Comparison of ENCODE assay signal across 23 cellular contexts in the genomic region with DNA sequence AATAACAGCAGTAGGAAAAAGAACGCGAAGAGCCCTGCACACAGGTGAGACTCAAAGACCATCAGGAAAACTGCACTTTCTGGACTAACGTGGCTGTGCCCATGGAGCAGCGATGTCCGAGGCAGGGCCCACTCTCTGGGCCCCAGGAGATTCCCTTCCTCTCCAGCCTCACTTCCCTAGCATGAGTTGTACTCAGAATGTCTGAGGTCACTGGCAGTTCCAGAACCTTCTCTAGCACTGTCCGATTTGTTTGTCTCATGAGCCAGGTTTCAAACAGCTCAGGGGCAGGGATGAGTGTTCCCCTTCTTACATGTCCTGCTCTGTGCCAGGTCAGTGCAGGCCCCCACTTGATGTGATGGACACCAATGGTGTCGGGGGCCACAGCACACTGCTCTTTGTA.
DNase-seq lines count a peak whose midpoint lies in the region; ATAC-seq, FAIRE-seq and TF ChIP-seq lines count a peak whose summit lies in the region.
"Had no signal": no experiment of that assay in that cellular context is flagged by ENCODE, and none has a peak within 500 bp of the region (broad histone marks: within the 10 kb centered on the region; RNA-seq: fewer than 3 reads in every experiment).

No MANE protein-coding gene starts in this region.

- no peaks in the 10 kb centered on the region for H3K9me3 Mint-ChIP-seq in activated CD8-positive, alpha-beta memory T cell treated with anti-CD3 and anti-CD28 coated beads, Interleukin-2, amount 10 ng/mL, durations not matched to agents 7 days and 5 days (ENCODE audit: low read depth)
- H3K9me3 Mint-ChIP-seq in chondrocyte (ENCODE audit: low read depth) (peaks cover 29% of the 10 kb centered on the region), neural crest cell (no peaks in the 10 kb centered on the region)
- H3K9me3 Mint-ChIP-seq: CD4-positive, alpha-beta T cell had no signal

- TF ChIP-seq EP300 in suprapubic skin (IDR thresholded peaks at IDR 0.05) (no peak), HepG2 (IDR thresholded peaks at IDR 0.05; ENCODE audit: low read depth in 2 of 2, low read length in 2 of 2) (no peak), HepG2 (CRISPR knock-in tag; IDR thresholded peaks at IDR 0.05; ENCODE audit: borderline replicate concordance) (no peak)

- DNase-seq in activated CD8-positive, alpha-beta memory T cell treated with anti-CD3 and anti-CD28 coated beads, Interleukin-2, amount 10 ng/mL, durations not matched to agents 7 days and 5 days, result peak; percentile 8
- no peak for DNase-seq in activated CD8-positive, alpha-beta memory T cell treated with anti-CD3 and anti-CD28 coated beads, Interleukin-2, amount 50 U/mL, for 4 hours
- peak; percentile 50 for DNase-seq in chondrocyte (ENCODE audit: low spot score)
- no peak for DNase-seq in neural crest cell (ENCODE audit: low read depth, low spot score)
- DNase-seq in suprapubic skin (ENCODE audit: low spot score in 2 of 2), result peak; percentile 17 to 24
- DNase-seq in HuH-7 (ENCODE audit: low spot score), result no peak
- DNase-seq in HepG2 (ENCODE audit: low spot score), result no peak
- DNase-seq: AML-193; CD4-positive, alpha-beta T cell; GOT3; HFFc6; IMR-90 had no signal

- H3K9ac ChIP-seq in HepG2 (ENCODE audit: insufficient read depth, low read depth, low read length), result no peak overlapping the region

- no TSS peak for BruUV-seq in HepG2 (replicated peaks; lab: Mats Ljungman, UMichigan)

- H3K4me3 Mint-ChIP-seq in activated CD8-positive, alpha-beta memory T cell treated with anti-CD3 and anti-CD28 coated beads, Interleukin-2, amount 10 ng/mL, durations not matched to agents 7 days and 5 days, result no peak overlapping the region
- H3K4me3 Mint-ChIP-seq in chondrocyte (ENCODE audit: unreplicated experiment) (no peak overlapping the region), neural crest cell (no peak overlapping the region)
- H3K4me3 Mint-ChIP-seq: CD4-positive, alpha-beta T cell; HFFc6 had no signal

- H4K20me1 ChIP-seq in HepG2 (ENCODE audit: insufficient read depth, low read length), result 0 out of 2 replicates have a peak, but pooled peaks cover 3% of the 10 kb centered on the region

- H2AFZ ChIP-seq in HepG2 (ENCODE audit: low read length), result no peak overlapping the region

- no peaks in the 10 kb centered on the region for H3K36me3 Mint-ChIP-seq in activated CD8-positive, alpha-beta memory T cell treated with anti-CD3 and anti-CD28 coated beads, Interleukin-2, amount 10 ng/mL, durations not matched to agents 7 days and 5 days
- H3K36me3 Mint-ChIP-seq in chondrocyte (ENCODE audit: low read depth) (peaks cover 2% of the 10 kb centered on the region), neural crest cell (ENCODE audit: low read depth) (peaks cover 6% of the 10 kb centered on the region)

- H3K36me3 ChIP-seq in suprapubic skin (no peaks in the 10 kb centered on the region), HepG2 (replicated peaks in 1 of 2; ENCODE audit: control insufficient read depth in 1 of 2, insufficient read depth in 2 of 2, low read length in 2 of 2) (no peaks in the 10 kb centered on the region)

- H3K27me3 ChIP-seq in suprapubic skin (no peaks in the 10 kb centered on the region), HepG2 (ENCODE audit: control insufficient read depth in 1 of 2, insufficient read depth in 2 of 2, low read length in 2 of 2) (no peaks in the 10 kb centered on the region)

- TF ChIP-seq RAD21 in HepG2 (CRISPR knock-in tag; IDR thresholded peaks at IDR 0.05), result no peak

- no peak overlapping the region for H3K4me2 ChIP-seq in HepG2 (ENCODE audit: low read depth, low read length)
- H3K4me2 ChIP-seq: A549 had no signal

- 90% methylated on average over 7 of the region's 7 CpGs for WGBS in suprapubic skin
- WGBS in HepG2 (ENCODE audit: low lambda C conversion rate), result 88% methylated on average over 7 of the region's 7 CpGs

- intact Hi-C loops in HepG2 (cut with micrococcal nuclease; ENCODE audit: unreplicated experiment), result no loop called here

- H3K4me1 ChIP-seq in suprapubic skin, result no peaks in the 10 kb centered on the region
- H3K4me1 ChIP-seq in HepG2 (ENCODE audit: insufficient read depth, low read length), result no peaks in the 10 kb centered on the region
- H3K4me1 ChIP-seq: A549, Caco-2 had no signal

- H3K9me3 ChIP-seq in suprapubic skin, result peaks cover 6% of the 10 kb centered on the region
- no peaks in the 10 kb centered on the region for H3K9me3 ChIP-seq in HepG2 (ENCODE audit: low read length)
- H3K9me3 ChIP-seq: Caco-2 had no signal

- H3K79me2 ChIP-seq in HepG2 (ENCODE audit: insufficient read depth, low read length), result no peaks in the 10 kb centered on the region

- no peaks in the 10 kb centered on the region for H3K27me3 Mint-ChIP-seq in activated CD8-positive, alpha-beta memory T cell treated with anti-CD3 and anti-CD28 coated beads, Interleukin-2, amount 10 ng/mL, durations not matched to agents 7 days and 5 days
- H3K27me3 Mint-ChIP-seq in chondrocyte (ENCODE audit: low read depth) (no peaks in the 10 kb centered on the region), neural crest cell (ENCODE audit: low read depth) (no peaks in the 10 kb centered on the region)

- TF ChIP-seq CTCF in chondrocyte (IDR thresholded peaks at IDR 0.05), result no peak
- no peak for TF ChIP-seq CTCF in neural crest cell (conservative IDR thresholded peaks at IDR 0.05)
- no peak for TF ChIP-seq CTCF in suprapubic skin (IDR thresholded peaks at IDR 0.05)
- no peak for TF ChIP-seq CTCF in HepG2 (CRISPR knock-in tag; IDR thresholded peaks at IDR 0.05)

- ATAC-seq in activated CD8-positive, alpha-beta memory T cell treated with anti-CD3 and anti-CD28 coated beads, Interleukin-2, amount 10 ng/mL, durations not matched to agents 7 days and 5 days, result no peak
- no peak for ATAC-seq in GM18502 (IDR thresholded peaks at IDR 0.05; ENCODE audit: poor library complexity, unreplicated experiment)
- ATAC-seq in HepG2, result no peak
- ATAC-seq: A549, HCT116 had no signal

- in situ Hi-C loops in HepG2 (cut with HindIII; ENCODE audit: extremely low pct_ligation_motif_present, low pct_unique_long_range_greater_than_20kb), result no loop called here

- H3K4me1 Mint-ChIP-seq in activated CD8-positive, alpha-beta memory T cell treated with anti-CD3 and anti-CD28 coated beads, Interleukin-2, amount 10 ng/mL, durations not matched to agents 7 days and 5 days, result no peaks in the 10 kb centered on the region
- no peaks in the 10 kb centered on the region for H3K4me1 Mint-ChIP-seq in chondrocyte (ENCODE audit: low read depth)
- H3K4me1 Mint-ChIP-seq in neural crest cell, result no peaks in the 10 kb centered on the region

- TF ChIP-seq POLR2A in suprapubic skin (IDR thresholded peaks at IDR 0.05) (no peak), HepG2 (IDR thresholded peaks at IDR 0.05; ENCODE audit: insufficient read depth in 1 of 2, low read depth in 2 of 2, low read length in 2 of 2) (no peak)

- H3K27ac Mint-ChIP-seq in activated CD8-positive, alpha-beta memory T cell treated with anti-CD3 and anti-CD28 coated beads, Interleukin-2, amount 10 ng/mL, durations not matched to agents 7 days and 5 days, result no peak overlapping the region
- H3K27ac Mint-ChIP-seq in chondrocyte (ENCODE audit: unreplicated experiment), result no peak overlapping the region
- peak overlapping the region; percentile 79 for H3K27ac Mint-ChIP-seq in neural crest cell (ENCODE audit: unreplicated experiment)
- H3K27ac Mint-ChIP-seq: CD4-positive, alpha-beta T cell; HFFc6 had no signal

- H3K27ac ChIP-seq in suprapubic skin (no peak overlapping the region), HepG2 (ENCODE audit: extremely low read length, insufficient read depth, low read length) (no peak overlapping the region)
- H3K27ac ChIP-seq: 22Rv1, A549, C4-2B had no signal

- CTCF ChIA-PET in activated CD8-positive, alpha-beta memory T cell treated with anti-CD3 and anti-CD28 coated beads, Interleukin-2, amount 10 ng/mL, durations not matched to agents 7 days and 5 days (lab: Charles Lee), result no interaction called here
- CTCF ChIA-PET in HepG2 (lab: Yijun Ruan, JAX; ENCODE audit: low intra/inter-chr PET ratio, low total read pairs), result no interaction called here

- FAIRE-seq in HepG2 (lab: Jason Lieb, UNC), result no peak
- FAIRE-seq: A549, D721Med, G401.6, GM12891, GM18507, HTR-8/SVneo had no signal

- no peak overlapping the region for H3K4me3 ChIP-seq in suprapubic skin
- H3K4me3 ChIP-seq in HepG2 (replicated peaks in 1 of 3; ENCODE audit: insufficient read depth in 1 of 3, low read depth in 2 of 3, low read length in 3 of 3), result no peak overlapping the region
- H3K4me3 ChIP-seq: A549 had no signal

- POLR2A ChIA-PET in HepG2 (lab: Yijun Ruan, JAX), result no interaction called here

TF ChIP-seq in HepG2, 621 proteins besides CTCF, POLR2A, EP300 and RAD21:
- TF ChIP-seq FOXC1 (CRISPR knock-in tag; IDR thresholded peaks at IDR 0.05; ENCODE audit: borderline replicate concordance) (no peak), ZNF737 (CRISPR knock-in tag; IDR thresholded peaks at IDR 0.05; ENCODE audit: borderline replicate concordance) (no peak), ASH2L (IDR thresholded peaks at IDR 0.05; ENCODE audit: insufficient read length, low read depth, low read length) (no peak), HNRNPK (IDR thresholded peaks at IDR 0.05; ENCODE audit: low read depth, low read length, poor library complexity, severe bottlenecking) (no peak), FIP1L1 (IDR thresholded peaks at IDR 0.05; ENCODE audit: borderline replicate concordance, insufficient read depth, low read depth, low read length) (no peak), AKAP8 (CRISPR knock-in tag; IDR thresholded peaks at IDR 0.05) (no peak), SOX13 (IDR thresholded peaks at IDR 0.05) (no peak), SOX13 (CRISPR knock-in tag; conservative IDR thresholded peaks at IDR 0.05 in 1 of 2, IDR thresholded peaks at IDR 0.05 in 1 of 2) (no peak)
- TF ChIP-seq, protein P1, sequence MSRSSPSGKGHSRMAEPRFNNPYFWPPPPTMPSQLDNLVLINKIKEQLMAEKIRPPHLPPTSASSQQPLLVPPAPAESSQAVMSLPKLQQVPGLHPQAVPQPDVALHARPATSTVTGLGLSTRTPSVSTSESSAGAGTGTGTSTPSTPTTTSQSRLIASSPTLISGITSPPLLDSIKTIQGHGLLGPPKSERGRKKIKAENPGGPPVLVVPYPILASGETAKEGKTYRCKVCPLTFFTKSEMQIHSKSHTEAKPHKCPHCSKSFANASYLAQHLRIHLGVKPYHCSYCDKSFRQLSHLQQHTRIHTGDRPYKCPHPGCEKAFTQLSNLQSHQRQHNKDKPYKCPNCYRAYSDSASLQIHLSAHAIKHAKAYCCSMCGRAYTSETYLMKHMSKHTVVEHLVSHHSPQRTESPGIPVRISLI (CRISPR knock-in tag; IDR thresholded peaks at IDR 0.05; ENCODE audit: borderline replicate concordance), result no peak
TF ChIP-seq in HepG2: peak in this region for 0.

Comparison
In these comparisons a context has a peak if more than half of its experiments do, and no peak if none do; other contexts are left out.
1. DNase-seq: peak in activated CD8-positive, alpha-beta memory T cell treated with anti-CD3 and anti-CD28 coated beads, Interleukin-2, amount 10 ng/mL, durations not matched to agents 7 days and 5 days (single experiment), chondrocyte (single experiment) and suprapubic skin (2 of 2); none in activated CD8-positive, alpha-beta memory T cell treated with anti-CD3 and anti-CD28 coated beads, Interleukin-2, amount 50 U/mL, for 4 hours (single experiment), neural crest cell (single experiment), HuH-7 (single experiment) and HepG2 (single experiment).